8 cellular contexts compared by ENCODE assay signal in genomic region chr22:45318168-45318557, GRCh38. TPM values are rescaled to one million over a fixed set of nuclear protein-coding genes. Genes with fewer than 3 reads are reported as not detected.
DNase-seq lines count a peak whose midpoint lies in the region; ATAC-seq and TF ChIP-seq lines count a peak whose summit lies in the region.

No MANE protein-coding gene starts in this region.

- peak overlapping the region; percentile 60; the same call in 1 of the 2 replicates for H2BK120ac ChIP-seq in IMR-90 (ENCODE audit: low read depth, low read length)

- peak overlapping the region; percentile 75 to 77 for H4K8ac ChIP-seq in IMR-90 (ENCODE audit: low read depth in 2 of 2, low read length in 2 of 2)

- intact Hi-C loops in IMR-90 (cut with micrococcal nuclease) (loop anchor here (1.0 kb wide), 1 partner anchor 235 kb away; no protein-coding TSS in a partner anchor), sigmoid colon (cut with DNase I) (loop anchor here (5.0 kb wide), 1 partner anchor 234 kb away; no protein-coding TSS in a partner anchor), aorta (cut with DNase I) (loop anchor here in 1 of 2 donors (5.0 to 10.0 kb wide), 4 partner anchors 94 to 767 kb away; partner anchors contain the start of genes RIBC2 and SMC1B)

- peaks cover 20% of the 10 kb centered on the region for H3K9me1 ChIP-seq in IMR-90 (ENCODE audit: insufficient read depth, low read length)

- peaks cover 29 to 77% of the 10 kb centered on the region in 2 experiments for H3K79me1 ChIP-seq in IMR-90 (ENCODE audit: low read depth in 1 of 2, low read length in 2 of 2)

- H4K91ac ChIP-seq in IMR-90 (ENCODE audit: insufficient read depth, low read depth, low read length), result peak overlapping the region; percentile 33; the same call in 1 of the 2 replicates

- TF ChIP-seq POLR2A in IMR-90 (IDR thresholded peaks at IDR 0.05; ENCODE audit: low read depth, low read length), result 0 out of 2 replicates have a peak, but pooled peaks have one; percentile 10
- no peak for TF ChIP-seq POLR2A in sigmoid colon (IDR thresholded peaks at IDR 0.05)

- peaks cover 8% of the 10 kb centered on the region for H3K36me3 ChIP-seq in IMR-90 (ENCODE audit: control insufficient read depth, insufficient read depth, low read length)
- peaks cover 2% of the 10 kb centered on the region for H3K36me3 ChIP-seq in right atrium auricular region
- H3K36me3 ChIP-seq in sigmoid colon, result peaks cover 5 to 11% (median 9%) of the 10 kb centered on the region in 4 donors
- no peaks in the 10 kb centered on the region for H3K36me3 ChIP-seq in aorta (ENCODE audit: control insufficient read depth in 1 of 2, insufficient read depth in 2 of 2, low read length in 1 of 2)

- H3K4me1 ChIP-seq in IMR-90 (ENCODE audit: control insufficient read depth, insufficient read depth, low read length) (peaks cover 22% of the 10 kb centered on the region), right atrium auricular region (peaks cover 0 to 61% of the 10 kb centered on the region in 2 donors), sigmoid colon (peaks cover 0 to 32% (median 28%) of the 10 kb centered on the region in 4 donors), aorta (ENCODE audit: control insufficient read depth in 1 of 2, insufficient read depth in 2 of 2, low read length in 2 of 2) (peaks cover 0 to 2% of the 10 kb centered on the region in 2 donors)

- H3K4me3 ChIP-seq in IMR-90 (ENCODE audit: insufficient read depth, low read depth, low read length), result peak overlapping the region; percentile 10; the same call in 1 of the 2 replicates
- H3K4me3 ChIP-seq in right atrium auricular region, result peak overlapping the region in 1 of 2 donors; percentile 11
- peak overlapping the region in 2 of 4 donors; percentile 2 to 11 for H3K4me3 ChIP-seq in sigmoid colon
- H3K4me3 ChIP-seq in aorta (ENCODE audit: low read length in 2 of 2), result no peak overlapping the region

- H3K27me3 ChIP-seq in IMR-90 (ENCODE audit: control insufficient read depth, insufficient read depth, low read length) (no peaks in the 10 kb centered on the region), right atrium auricular region (no peaks in the 10 kb centered on the region), sigmoid colon (no peaks in the 10 kb centered on the region), aorta (ENCODE audit: control insufficient read depth in 1 of 2, insufficient read depth in 2 of 2, low read length in 1 of 2) (no peaks in the 10 kb centered on the region)

- H4K5ac ChIP-seq in IMR-90 (ENCODE audit: low read depth, low read length), result peak overlapping the region; percentile 63

- TF ChIP-seq CTCF in IMR-90 (conservative IDR thresholded peaks at IDR 0.05; ENCODE audit: low read depth, low read length), result no peak
- no peak for TF ChIP-seq CTCF in right atrium auricular region (IDR thresholded peaks at IDR 0.05)
- TF ChIP-seq CTCF in sigmoid colon (IDR thresholded peaks at IDR 0.05), result no peak

- H3K4me2 ChIP-seq in IMR-90 (ENCODE audit: low read depth, low read length), result peak overlapping the region; percentile 89

- H2BK15ac ChIP-seq in IMR-90 (ENCODE audit: low read depth, low read length), result peak overlapping the region; percentile 43; the same call in 1 of the 3 replicates

- no peaks in the 10 kb centered on the region for H3K9me3 ChIP-seq in IMR-90 (ENCODE audit: control insufficient read depth, insufficient read depth, low read length)
- no peaks in the 10 kb centered on the region for H3K9me3 ChIP-seq in right atrium auricular region
- H3K9me3 ChIP-seq in sigmoid colon, result no peaks in the 10 kb centered on the region
- H3K9me3 ChIP-seq in aorta (ENCODE audit: control insufficient read depth, low read length), result no peaks in the 10 kb centered on the region

- H2BK20ac ChIP-seq in IMR-90 (ENCODE audit: low read depth, low read length), result peak overlapping the region; percentile 35; the same call in 1 of the 2 replicates

- no peak overlapping the region for H2AK9ac ChIP-seq in IMR-90 (replicated peaks; ENCODE audit: low read depth, low read length, poor library complexity)

- no peak for TF ChIP-seq RAD21 in IMR-90 (IDR thresholded peaks at IDR 0.05; ENCODE audit: low read length)

- H3K56ac ChIP-seq in IMR-90 (ENCODE audit: extremely low read depth, insufficient read depth, low read length), result peak overlapping the region; percentile 48; the same call in 1 of the 2 replicates

- in situ Hi-C loops in IMR-90 (cut with MboI; ENCODE audit: low sequenced_read_pairs), result no loop called here

- dilution Hi-C loops in IMR-90 (cut with HindIII; ENCODE audit: low sequenced_read_pairs, unreplicated experiment), result no loop called here

- WGBS in IMR-90 (ENCODE audit: extremely low coverage in 2 of 2, insufficient read length in 1 of 2), 2 experiments, result 1% methylated on average over 8 of the region's 8 CpGs; no CpG with 5 or more reads in 1 of the 2 experiments
- 9 to 13% methylated on average over 8 of the region's 8 CpGs for WGBS in sigmoid colon, 2 donors
- WGBS in aorta, 2 donors, result 1% methylated on average over 8 of the region's 8 CpGs

- no TSS peak for BruUV-seq in IMR-90 (replicated peaks; lab: Mats Ljungman, UMichigan)

- ATAC-seq in GM18517 (IDR thresholded peaks at IDR 0.05; ENCODE audit: unreplicated experiment) (peak; percentile 53), IMR-90 (ENCODE audit: low read depth) (peak; percentile 79), SK-N-SH treated with all-trans-retinoic acid at 6 μM for 48 hours (peak; percentile 93), aorta (ENCODE audit: low FRiP score) (peak; percentile 80), HG03097 (IDR thresholded peaks at IDR 0.05; ENCODE audit: low FRiP score, unreplicated experiment) (no peak)

- TF ChIP-seq EP300 in sigmoid colon (IDR thresholded peaks at IDR 0.05), result peak in 1 of 4 donors; percentile 27

- DNase-seq in IMR-90, result peak; percentile 97
- DNase-seq in amniotic epithelial cell (ENCODE audit: low read depth), result peak; percentile 86
- peak; percentile 92 for DNase-seq in right atrium auricular region (ENCODE audit: low spot score)
- peak; percentile 94 for DNase-seq in sigmoid colon
- DNase-seq in aorta, result peak; percentile 90 to 95

- peaks cover 24% of the 10 kb centered on the region; the same call in 1 of the 2 replicates for H4K20me1 ChIP-seq in IMR-90 (ENCODE audit: insufficient read depth, low read length)

- peak overlapping the region; percentile 53; the same call in 1 of the 2 replicates for H3K23ac ChIP-seq in IMR-90 (ENCODE audit: low read depth, low read length)

- peak overlapping the region; percentile 88; the same call in 1 of the 2 replicates for H3K4ac ChIP-seq in IMR-90 (ENCODE audit: low read depth, low read length)

- H3K9ac ChIP-seq in IMR-90 (ENCODE audit: low read depth, low read length), result peak overlapping the region; percentile 24; the same call in 1 of the 2 replicates

- peak overlapping the region; percentile 54; the same call in 1 of the 2 replicates for H2AK5ac ChIP-seq in IMR-90 (ENCODE audit: low read depth, low read length)

- CTCF ChIA-PET in IMR-90 (lab: Yijun Ruan, JAX), result interaction anchor here (0.6 to 1.4 kb wide), 2 partner anchors 18 to 322 kb away, joined by 3 read pairs; no protein-coding TSS in a partner anchor

- H2BK5ac ChIP-seq in IMR-90 (ENCODE audit: low read depth, low read length, poor library complexity, severe bottlenecking), result peak overlapping the region; percentile 84

- H2AFZ ChIP-seq in IMR-90 (replicated peaks; ENCODE audit: low read length, poor library complexity), result peak overlapping the region; percentile 15

- H3K27ac ChIP-seq in IMR-90 (ENCODE audit: insufficient read depth, low read length) (peak overlapping the region; percentile 75), right atrium auricular region (peak overlapping the region; percentile 84), sigmoid colon (peak overlapping the region; percentile 81 to 92 (median 90)), aorta (ENCODE audit: low read depth in 1 of 2, low read length in 2 of 2) (peak overlapping the region; percentile 84 to 86)

- POLR2A ChIA-PET in IMR-90 (lab: Charles Lee; ENCODE audit: unreplicated experiment), result interaction anchor here (1.0 kb wide), 1 partner anchor 10 kb away, joined by 3 read pairs; no protein-coding TSS in a partner anchor

- H3K18ac ChIP-seq in IMR-90 (ENCODE audit: low read depth, low read length), result peak overlapping the region; percentile 77

- H3K14ac ChIP-seq in IMR-90 (replicated peaks; ENCODE audit: low read depth, low read length), result 0 out of 2 replicates have a peak overlapping the region, but pooled peaks have one; percentile 10

TF ChIP-seq in IMR-90, 13 proteins besides CTCF, POLR2A, EP300 and RAD21 (continues in another document):
- TF ChIP-seq CEBPB (IDR thresholded peaks at IDR 0.05; ENCODE audit: low read depth, low read length), result peak; percentile 59; the same call in 1 of the 2 replicates

RNA-seq across cellular contexts. Expression of gene FAM118A, which starts 8.4 kb away (rescaled TPM):
- total RNA-seq in IMR-90 (2012; rRNA removed) (15.8 and 20.6 TPM in 2 replicates), right atrium auricular region (10 to 100 TPM; 11.6 to 12.4 TPM), sigmoid colon (100 to 1,000 TPM in 1 of 4 donors, 10 to 100 TPM in 3; 12.8 to 126 (median 38.8) TPM), aorta (10 to 100 TPM; 59.2 to 66.7 TPM)
- polyA plus RNA-seq in IMR-90 (2012; rRNA removed) (83.4 and 95.6 TPM in 2 replicates), sigmoid colon (10 to 100 TPM in 2 of 3 donors, 1 to 10 TPM in 1; 7.2 to 43.5 (median 12.5) TPM), aorta (100 to 1,000 TPM in 1 of 2 donors, 1 to 10 TPM in 1; 8.6 to 320 TPM)
- 27.4 and 66.8 TPM in 2 replicates for polyA plus RNA-seq in IMR-90 (2012; cell fraction: cytosol; rRNA removed)
- polyA plus RNA-seq in IMR-90 (2012; cell fraction: nucleus; rRNA removed; ENCODE audit: low replicate concordance), result 778 and 1,218 TPM in 2 replicates

RNA-seq across cellular contexts. Expression of gene UPK3A, which starts 33.4 kb away (rescaled TPM):
- not detected in 2 replicates for total RNA-seq in IMR-90 (2012; rRNA removed)
- polyA plus RNA-seq in IMR-90 (2012; rRNA removed), result not detected in 2 replicates
- not detected in 2 replicates for polyA plus RNA-seq in IMR-90 (2012; cell fraction: cytosol; rRNA removed)
- polyA plus RNA-seq in IMR-90 (2012; cell fraction: nucleus; rRNA removed; ENCODE audit: low replicate concordance), result not detected in 2 replicates
- total RNA-seq in right atrium auricular region, result not detected
- not detected for total RNA-seq in sigmoid colon
- under 1 TPM in 1 of 3 donors, not detected in 2; 0.98 TPM for polyA plus RNA-seq in sigmoid colon
- total RNA-seq in aorta, result not detected
- not detected for polyA plus RNA-seq in aorta
